11 cellular contexts compared by ENCODE assay signal in the genomic region with DNA sequence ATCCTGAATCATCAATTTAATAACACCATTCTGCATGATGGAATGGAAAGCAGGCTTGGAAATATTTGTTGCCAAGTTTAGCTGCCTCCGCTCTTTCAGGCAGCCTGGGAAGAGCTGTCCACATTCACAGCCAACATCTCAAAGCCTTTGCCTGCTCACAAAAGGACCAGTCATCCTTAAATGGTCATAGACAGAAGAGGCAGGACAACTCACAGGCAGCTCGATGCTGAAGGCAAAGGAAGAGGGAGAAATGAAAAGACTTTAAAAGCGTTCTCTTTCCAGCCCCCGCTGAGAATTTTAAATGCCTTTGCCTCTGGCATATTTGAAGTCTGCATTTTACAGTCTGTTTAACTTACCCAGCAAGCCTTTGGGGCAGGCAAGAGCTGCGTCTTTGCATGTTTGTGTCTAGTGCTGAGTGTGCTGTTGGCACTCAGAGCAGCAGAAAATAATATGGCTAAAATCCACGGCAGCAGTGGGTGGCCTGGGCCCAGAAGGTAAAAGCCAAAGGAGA.
DNase-seq lines count a peak whose midpoint lies in the region; ATAC-seq and TF ChIP-seq lines count a peak whose summit lies in the region.
"Had no signal": no experiment of that assay in that cellular context is flagged by ENCODE, and none has a peak within 500 bp of the region (broad histone marks: within the 10 kb centered on the region; RNA-seq: fewer than 3 reads in every experiment).

No MANE protein-coding gene starts in this region.

- no peak overlapping the region for H3K23ac ChIP-seq in trophoblast cell (ENCODE audit: low read length)

- H3K4me2 ChIP-seq in trophoblast cell (ENCODE audit: low read length) = peak overlapping the region; percentile 7

- no peak overlapping the region for H2AFZ ChIP-seq in trophoblast cell (ENCODE audit: insufficient read depth, low read length, poor library complexity)

- DNase-seq in ELR (ENCODE audit: low read depth) = peak; percentile 14
- DNase-seq in anterior cingulate cortex (lab: John Stamatoyannopoulos, UW) = peak in 47 of 58 donors; percentile 12 to 89 (median 57)
- peak in 1 of 2 donors; percentile 20 for DNase-seq in heart right ventricle
- no peak for DNase-seq in trophoblast cell
- DNase-seq in NOMO-1 (lab: John Stamatoyannopoulos, UW; ENCODE audit: unreplicated experiment in 2 of 2) = no peak
- DNase-seq in effector CD4-positive, alpha-beta T cell = no peak
- DNase-seq: activated T-cell treated with anti-CD3 and anti-CD28 coated beads, Interleukin-2, amount 50 U/mL, for 72 hours; DMS 273 treated with DMSO at 0.1 percent for 48 hours; NCI-H187 treated with DMSO at 0.1 percent for 48 hours had no signal

- H4K8ac ChIP-seq in trophoblast cell (ENCODE audit: low read depth, low read length) = peak overlapping the region; percentile 15

- H2BK120ac ChIP-seq in trophoblast cell (ENCODE audit: insufficient read depth, low read length, poor library complexity) = peak overlapping the region; percentile 62

- H3K9me3 ChIP-seq in heart right ventricle (no peaks in the 10 kb centered on the region), trophoblast cell (ENCODE audit: insufficient read depth, low read depth, low read length) (no peaks in the 10 kb centered on the region)

- H3K14ac ChIP-seq in trophoblast cell (ENCODE audit: low read length) = peak overlapping the region; percentile 29

- H4K91ac ChIP-seq in trophoblast cell (ENCODE audit: low read depth, low read length) = peak overlapping the region; percentile 75

- WGBS in heart right ventricle, 2 donors = 19 to 35% methylated on average over 6 of the region's 6 CpGs
- WGBS in trophoblast cell (ENCODE audit: extremely low coverage, insufficient coverage, insufficient read length) = no CpG with 5 or more reads among the region's 6 CpGs

- no peak overlapping the region for H3K9ac ChIP-seq in trophoblast cell (ENCODE audit: low read length)

- H3K36me3 ChIP-seq in heart right ventricle = no peaks in the 10 kb centered on the region
- no peaks in the 10 kb centered on the region for H3K36me3 ChIP-seq in trophoblast cell (ENCODE audit: control insufficient read depth in 1 of 2, insufficient read depth in 2 of 2, low read length in 2 of 2)

- H3K4ac ChIP-seq in trophoblast cell (ENCODE audit: low read depth, low read length) = no peak overlapping the region

- H3K79me1 ChIP-seq in trophoblast cell (ENCODE audit: low read length) = peaks cover 11% of the 10 kb centered on the region

- peak overlapping the region; percentile 51 for H2BK12ac ChIP-seq in trophoblast cell (ENCODE audit: low read length)

- H3K27ac ChIP-seq in heart right ventricle (peak overlapping the region in 5 of 10 donors; percentile 35 to 61 (median 44)), trophoblast cell (ENCODE audit: low read depth, low read length) (peak overlapping the region; percentile 69)

- no peak overlapping the region for H2AK5ac ChIP-seq in trophoblast cell (ENCODE audit: low read length)

- peaks cover 1% of the 10 kb centered on the region for H3K79me2 ChIP-seq in trophoblast cell (ENCODE audit: control insufficient read depth, insufficient read depth, low read length, poor library complexity)

- ATAC-seq in heart right ventricle = peak; percentile 75 to 90 (median 84)
- no peak for ATAC-seq in HG02642 (IDR thresholded peaks at IDR 0.05; ENCODE audit: poor library complexity, unreplicated experiment)
- ATAC-seq in GM19463 (IDR thresholded peaks at IDR 0.05; ENCODE audit: unreplicated experiment) = no peak
- ATAC-seq: activated T-cell treated with anti-CD3 and anti-CD28 coated beads, Interleukin-2, amount 50 U/mL, for 72 hours had no signal

- H3K4me1 ChIP-seq in heart right ventricle (peaks cover 0 to 18% (median 11%) of the 10 kb centered on the region in 9 donors), trophoblast cell (ENCODE audit: control insufficient read depth in 1 of 2, insufficient read depth in 2 of 2, low read length in 2 of 2) (peaks cover 11 to 18% of the 10 kb centered on the region in 2 experiments)

- H3K27me3 ChIP-seq in heart right ventricle (no peaks in the 10 kb centered on the region), trophoblast cell (ENCODE audit: insufficient read depth, low read length) (no peaks in the 10 kb centered on the region)

- H3K4me3 ChIP-seq in heart right ventricle = no peak overlapping the region
- no peak overlapping the region for H3K4me3 ChIP-seq in trophoblast cell (ENCODE audit: low read depth, low read length)

- peak overlapping the region; percentile 36 for H2BK5ac ChIP-seq in trophoblast cell (ENCODE audit: low read depth, low read length, poor library complexity)

- H4K12ac ChIP-seq in trophoblast cell (ENCODE audit: low read depth, low read length) = no peak overlapping the region

- intact Hi-C loops in heart right ventricle (cut with DNase I) = loop anchor here in 1 of 10 donors (10.0 kb wide), 1 partner anchor 96 kb away; no protein-coding TSS in a partner anchor

- TF ChIP-seq CTCF in heart right ventricle (IDR thresholded peaks at IDR 0.05) = no peak

- H3K18ac ChIP-seq in trophoblast cell (ENCODE audit: low read length) = no peak overlapping the region

Comparison
In these comparisons a context has a peak if more than half of its experiments do, and no peak if none do; other contexts are left out.
1. DNase-seq: peak in ELR (single experiment) and anterior cingulate cortex (47 of 58); none in trophoblast cell (0 of 2), NOMO-1 (0 of 2) and effector CD4-positive, alpha-beta T cell (single experiment).
2. ATAC-seq: peak in heart right ventricle (8 of 8); none in HG02642 (single experiment) and GM19463 (single experiment).